ENCODE assay signal across 21 cellular contexts in genomic region chr7:50628469-50629084, GRCh38.
DNase-seq lines count a peak whose midpoint lies in the region; ATAC-seq, FAIRE-seq and TF ChIP-seq lines count a peak whose summit lies in the region.
"Had no signal": no experiment of that assay in that cellular context is flagged by ENCODE, and none has a peak within 500 bp of the region (broad histone marks: within the 10 kb centered on the region; RNA-seq: fewer than 3 reads in every experiment).

No MANE protein-coding gene starts in this region.

- H3K79me1 ChIP-seq in IMR-90 (ENCODE audit: low read depth in 1 of 2, low read length in 2 of 2): peaks cover 5 to 21% of the 10 kb centered on the region in 2 experiments; a peak in 2 of 4 replicates

- H3K9me1 ChIP-seq in IMR-90 (ENCODE audit: insufficient read depth, low read length): peaks cover 5% of the 10 kb centered on the region; the same call in 1 of the 2 replicates

- in situ Hi-C loops in IMR-90 (cut with MboI; ENCODE audit: low sequenced_read_pairs): no loop called here
- in situ Hi-C loops in brain microvascular endothelial cell (cut with HindIII; ENCODE audit: low pct_ligation_motif_present, low sequenced_read_pairs): no loop called here
- in situ Hi-C loops in HepG2 (cut with HindIII; ENCODE audit: extremely low pct_ligation_motif_present, low pct_unique_long_range_greater_than_20kb): loop anchor here (5.0 kb wide), 1 partner anchor 161 kb away; no protein-coding TSS in a partner anchor

- H3K4me2 ChIP-seq in IMR-90 (ENCODE audit: low read depth, low read length) (no peak overlapping the region), HepG2 (ENCODE audit: low read depth, low read length) (peak overlapping the region; percentile 52)

- H2BK120ac ChIP-seq in IMR-90 (ENCODE audit: low read depth, low read length): no peak overlapping the region

- no peak for TF ChIP-seq RAD21 in IMR-90 (IDR thresholded peaks at IDR 0.05; ENCODE audit: low read length)
- no peak; the same call in 1 of the 2 replicates for TF ChIP-seq RAD21 in HepG2 (CRISPR knock-in tag; IDR thresholded peaks at IDR 0.05)

- no peak overlapping the region for H2AK5ac ChIP-seq in IMR-90 (ENCODE audit: low read depth, low read length)

- H3K27me3 ChIP-seq in IMR-90 (ENCODE audit: control insufficient read depth, insufficient read depth, low read length) (no peaks in the 10 kb centered on the region), brain microvascular endothelial cell (replicated peaks) (no peaks in the 10 kb centered on the region), HepG2 (ENCODE audit: control insufficient read depth in 1 of 2, insufficient read depth in 2 of 2, low read length in 2 of 2) (no peaks in the 10 kb centered on the region), skeletal muscle tissue (ENCODE audit: control insufficient read depth in 3 of 3, insufficient read depth in 3 of 3, low read length in 3 of 3) (no peaks in the 10 kb centered on the region)
- H3K27me3 ChIP-seq: esophagus muscularis mucosa, gastroesophageal sphincter, stomach had no signal

- POLR2A ChIA-PET in IMR-90 (lab: Charles Lee; ENCODE audit: unreplicated experiment) (no interaction called here), HepG2 (lab: Yijun Ruan, JAX) (interaction anchor here (0.6 kb wide), 1 partner anchor 66 kb away, joined by 3 read pairs; no protein-coding TSS in a partner anchor)

- H4K20me1 ChIP-seq in IMR-90 (ENCODE audit: insufficient read depth, low read length): peaks cover 29% of the 10 kb centered on the region
- no peaks in the 10 kb centered on the region for H4K20me1 ChIP-seq in HepG2 (ENCODE audit: insufficient read depth, low read length)

- H2BK15ac ChIP-seq in IMR-90 (ENCODE audit: low read depth, low read length): no peak overlapping the region

- no peak for TF ChIP-seq CTCF in IMR-90 (conservative IDR thresholded peaks at IDR 0.05; ENCODE audit: low read depth, low read length)
- TF ChIP-seq CTCF in brain microvascular endothelial cell (IDR thresholded peaks at IDR 0.05; ENCODE audit: low read depth, low read length, missing control alignments): peak; percentile 8
- peak; percentile 67 for TF ChIP-seq CTCF in HepG2 (CRISPR knock-in tag; IDR thresholded peaks at IDR 0.05)

- no peak overlapping the region for H3K18ac ChIP-seq in IMR-90 (ENCODE audit: low read depth, low read length)

- no peak overlapping the region for H3K4me3 ChIP-seq in IMR-90 (ENCODE audit: insufficient read depth, low read depth, low read length)
- H3K4me3 ChIP-seq in brain microvascular endothelial cell (ENCODE audit: low read depth, low read length): no peak overlapping the region
- peak overlapping the region in 1 of 3 experiments; percentile 32; a peak in 1 of 6 replicates for H3K4me3 ChIP-seq in HepG2 (replicated peaks in 1 of 3; ENCODE audit: insufficient read depth in 1 of 3, low read depth in 2 of 3, low read length in 3 of 3)
- H3K4me3 ChIP-seq in skeletal muscle tissue (ENCODE audit: low read length in 3 of 3): peak overlapping the region in 2 of 3 donors; percentile 48 to 56
- H3K4me3 ChIP-seq: esophagus muscularis mucosa, gastroesophageal sphincter, stomach had no signal

- H2AFZ ChIP-seq in IMR-90 (replicated peaks; ENCODE audit: low read length, poor library complexity) (no peak overlapping the region), HepG2 (ENCODE audit: low read length) (no peak overlapping the region)

- no peak overlapping the region for H4K5ac ChIP-seq in IMR-90 (ENCODE audit: low read depth, low read length)

- dilution Hi-C loops in IMR-90 (cut with HindIII; ENCODE audit: low sequenced_read_pairs, unreplicated experiment): no loop called here

- CTCF ChIA-PET in IMR-90 (lab: Yijun Ruan, JAX) (interaction anchor here (0.6 kb wide), 1 partner anchor 425 kb away, joined by 3 read pairs; no protein-coding TSS in a partner anchor), HepG2 (lab: Yijun Ruan, JAX; ENCODE audit: low intra/inter-chr PET ratio, low total read pairs) (interaction anchor here (2.8 kb wide), 1 partner anchor 160 kb away, joined by 10 read pairs; no protein-coding TSS in a partner anchor)

- FAIRE-seq in HepG2 (lab: Jason Lieb, UNC): no peak
- FAIRE-seq: GM18507 had no signal

- H3K9me3 ChIP-seq in IMR-90 (ENCODE audit: control insufficient read depth, insufficient read depth, low read length): no peaks in the 10 kb centered on the region
- no peaks in the 10 kb centered on the region for H3K9me3 ChIP-seq in HepG2 (ENCODE audit: low read length)
- no peaks in the 10 kb centered on the region for H3K9me3 ChIP-seq in skeletal muscle tissue (ENCODE audit: control insufficient read depth in 3 of 3, low read length in 3 of 3)
- H3K9me3 ChIP-seq: esophagus muscularis mucosa, gastroesophageal sphincter, stomach had no signal

- no CpG with 5 or more reads among the region's 6 CpGs for WGBS in IMR-90 (ENCODE audit: extremely low coverage in 2 of 2, insufficient read length in 1 of 2), 2 experiments
- 53% methylated on average over 4 of the region's 6 CpGs for WGBS in HepG2 (ENCODE audit: low lambda C conversion rate)

- no peak overlapping the region for H3K14ac ChIP-seq in IMR-90 (replicated peaks; ENCODE audit: low read depth, low read length)

- no peak overlapping the region for H3K56ac ChIP-seq in IMR-90 (ENCODE audit: extremely low read depth, insufficient read depth, low read length)

- no peak overlapping the region for H4K8ac ChIP-seq in IMR-90 (ENCODE audit: low read depth in 2 of 2, low read length in 2 of 2)

- TF ChIP-seq POLR2A in IMR-90 (IDR thresholded peaks at IDR 0.05; ENCODE audit: low read depth, low read length) (no peak), HepG2 (IDR thresholded peaks at IDR 0.05; ENCODE audit: insufficient read depth in 1 of 2, low read depth in 2 of 2, low read length in 2 of 2) (no peak)

- H2BK5ac ChIP-seq in IMR-90 (ENCODE audit: low read depth, low read length, poor library complexity, severe bottlenecking): no peak overlapping the region

- H3K36me3 ChIP-seq in IMR-90 (ENCODE audit: control insufficient read depth, insufficient read depth, low read length): peaks cover 8% of the 10 kb centered on the region
- peaks cover 12% of the 10 kb centered on the region for H3K36me3 ChIP-seq in brain microvascular endothelial cell (replicated peaks)
- H3K36me3 ChIP-seq in HepG2 (replicated peaks in 1 of 2; ENCODE audit: control insufficient read depth in 1 of 2, insufficient read depth in 2 of 2, low read length in 2 of 2): no peaks in the 10 kb centered on the region; a peak in 1 of 5 replicates
- H3K36me3 ChIP-seq in skeletal muscle tissue (ENCODE audit: control insufficient read depth in 3 of 3, insufficient read depth in 3 of 3, low read length in 3 of 3): peaks cover 8 to 12% (median 10%) of the 10 kb centered on the region in 3 donors

- H4K91ac ChIP-seq in IMR-90 (ENCODE audit: insufficient read depth, low read depth, low read length): no peak overlapping the region

- no peak overlapping the region for H3K9ac ChIP-seq in IMR-90 (ENCODE audit: low read depth, low read length)
- H3K9ac ChIP-seq in HepG2 (ENCODE audit: insufficient read depth, low read depth, low read length): no peak overlapping the region
- peak overlapping the region; percentile 48 to 78 (median 57) for H3K9ac ChIP-seq in skeletal muscle tissue (ENCODE audit: low read depth in 1 of 3, low read length in 3 of 3)

- no peaks in the 10 kb centered on the region for H3K79me2 ChIP-seq in HepG2 (ENCODE audit: insufficient read depth, low read length)

- DNase-seq in IMR-90 (no peak), brain microvascular endothelial cell (no peak), HepG2 (ENCODE audit: low spot score) (peak; percentile 9), NCI-H1694 (lab: John Stamatoyannopoulos, UW) (no peak), 8988T (no peak)
- DNase-seq: activated CD8-positive, alpha-beta memory T cell treated with anti-CD3 and anti-CD28 coated beads for 24 hours; effector memory CD4-positive, alpha-beta T cell; left colon; MM.1S; NCI-H187 treated with DMSO at 0.1 percent for 48 hours; NCI-H345; NK-92 treated with Interleukin-12 subunit alpha and Interleukin-12 subunit beta, amount 100 ng/mL, for 24 hours; RPMI8226; stimulated activated CD4-positive, alpha-beta T cell treated with anti-CD3 and anti-CD28 coated beads, Interleukin-4, amount 100 ng/mL, for 4 hours; stomach had no signal

- intact Hi-C loops in IMR-90 (cut with micrococcal nuclease): no loop called here
- intact Hi-C loops in HepG2 (cut with micrococcal nuclease; ENCODE audit: unreplicated experiment): loop anchor here (2.0 kb wide), 2 partner anchors 14 to 34 kb away; no protein-coding TSS in a partner anchor

- no peak overlapping the region for H3K23ac ChIP-seq in IMR-90 (ENCODE audit: low read depth, low read length)

- H3K4me1 ChIP-seq in IMR-90 (ENCODE audit: control insufficient read depth, insufficient read depth, low read length) (no peaks in the 10 kb centered on the region), HepG2 (ENCODE audit: insufficient read depth, low read length) (peaks cover 9% of the 10 kb centered on the region), skeletal muscle tissue (ENCODE audit: control insufficient read depth in 3 of 3, insufficient read depth in 3 of 3, low read length in 3 of 3) (peaks cover 44 to 67% (median 49%) of the 10 kb centered on the region in 3 donors)

- ATAC-seq in IMR-90 (ENCODE audit: low read depth) (no peak), HepG2 (peak; percentile 85), GM21367 (IDR thresholded peaks at IDR 0.05; ENCODE audit: unreplicated experiment) (no peak)
- ATAC-seq: gastroesophageal sphincter, left colon, SK-N-SH treated with all-trans-retinoic acid at 6 μM for 48 hours had no signal

- no peak overlapping the region for H3K4ac ChIP-seq in IMR-90 (ENCODE audit: low read depth, low read length)

- TF ChIP-seq EP300 in HepG2 (IDR thresholded peaks at IDR 0.05; ENCODE audit: low read depth in 2 of 2, low read length in 2 of 2) (no peak), HepG2 (CRISPR knock-in tag; IDR thresholded peaks at IDR 0.05; ENCODE audit: borderline replicate concordance) (no peak)

- H2AK9ac ChIP-seq in IMR-90 (replicated peaks; ENCODE audit: low read depth, low read length, poor library complexity): no peak overlapping the region

- H3K27ac ChIP-seq in IMR-90 (ENCODE audit: insufficient read depth, low read length) (no peak overlapping the region), brain microvascular endothelial cell (no peak overlapping the region), HepG2 (ENCODE audit: extremely low read length, insufficient read depth, low read length) (no peak overlapping the region), skeletal muscle tissue (ENCODE audit: low read depth, low read length) (peak overlapping the region; percentile 82)
- H3K27ac ChIP-seq: esophagus muscularis mucosa, gastroesophageal sphincter, stomach had no signal

- BruUV-seq in IMR-90 (replicated peaks; lab: Mats Ljungman, UMichigan): no TSS peak
- BruUV-seq in HepG2 (replicated peaks; lab: Mats Ljungman, UMichigan): no TSS peak

- H2BK20ac ChIP-seq in IMR-90 (ENCODE audit: low read depth, low read length): no peak overlapping the region

TF ChIP-seq in IMR-90, 13 proteins besides CTCF, POLR2A, EP300 and RAD21:
- TF ChIP-seq NFE2L2 (IDR thresholded peaks at IDR 0.05; ENCODE audit: low read depth, low read length) (no peak), MAFK (IDR thresholded peaks at IDR 0.05; ENCODE audit: low read depth, low read length) (peak; percentile 27; the same call in 1 of the 2 replicates)

TF ChIP-seq in HepG2, 621 proteins besides CTCF, POLR2A, EP300 and RAD21 (continues in another document):
- TF ChIP-seq ETV6 (CRISPR knock-in tag; conservative IDR thresholded peaks at IDR 0.05): no peak

Comparison
In these comparisons a context has a peak if more than half of its experiments do, and no peak if none do; other contexts are left out.
1. H3K4me3 ChIP-seq: peak in skeletal muscle tissue (2 of 3); none in IMR-90 (single experiment) and brain microvascular endothelial cell (single experiment).
2. H3K9ac ChIP-seq: peak in skeletal muscle tissue (3 of 3); none in IMR-90 (single experiment) and HepG2 (single experiment).